ENCODE assay signal across 18 cellular contexts in genomic region chr16:70551788-70552187, GRCh38. TPM values are rescaled to one million over a fixed set of nuclear protein-coding genes. Genes with fewer than 3 reads are reported as not detected.
DNase-seq lines count a peak whose midpoint lies in the region; ATAC-seq and TF ChIP-seq lines count a peak whose summit lies in the region.
"Had no signal": no experiment of that assay in that cellular context is flagged by ENCODE, and none has a peak within 500 bp of the region (broad histone marks: within the 10 kb centered on the region; RNA-seq: fewer than 3 reads in every experiment).

No MANE protein-coding gene starts in this region.

- intact Hi-C loops in activated CD4-positive, alpha-beta T cell treated with anti-CD3 and anti-CD28 coated beads for 36 hours (cut with DNase I, micrococcal nuclease), result loop anchor here in 1 of 2 experiments (2.0 kb wide), 1 partner anchor 15 kb away; no protein-coding TSS in a partner anchor

- H3K9me3 Mint-ChIP-seq in activated CD4-positive, alpha-beta T cell treated with anti-CD3 and anti-CD28 coated beads for 36 hours (ENCODE audit: low read depth), result no peaks in the 10 kb centered on the region
- no peaks in the 10 kb centered on the region for H3K9me3 Mint-ChIP-seq in GM23338
- no peaks in the 10 kb centered on the region for H3K9me3 Mint-ChIP-seq in activated naive CD8-positive, alpha-beta T cell treated with anti-CD3 and anti-CD28 coated beads for 36 hours
- H3K9me3 Mint-ChIP-seq in naive thymus-derived CD8-positive, alpha-beta T cell, result no peaks in the 10 kb centered on the region

- H3K4me1 ChIP-seq in GM23338 (ENCODE audit: insufficient read depth), result no peaks in the 10 kb centered on the region; the same call in 1 of the 2 replicates
- H3K4me1 ChIP-seq: Caco-2 had no signal

- peaks cover 93% of the 10 kb centered on the region for H3K36me3 ChIP-seq in GM23338 (ENCODE audit: insufficient read depth)
- H3K36me3 ChIP-seq in brain microvascular endothelial cell (replicated peaks), result peaks cover 76% of the 10 kb centered on the region

- H3K27me3 ChIP-seq in GM23338 (ENCODE audit: insufficient read depth) (no peaks in the 10 kb centered on the region), brain microvascular endothelial cell (replicated peaks) (no peaks in the 10 kb centered on the region)

- H3K4me2 ChIP-seq in GM23338, result no peak overlapping the region

- peaks cover 66% of the 10 kb centered on the region for H4K20me1 ChIP-seq in GM23338 (replicated peaks; ENCODE audit: insufficient read depth)

- peaks cover 76% of the 10 kb centered on the region for H3K36me3 Mint-ChIP-seq in activated CD4-positive, alpha-beta T cell treated with anti-CD3 and anti-CD28 coated beads for 36 hours (ENCODE audit: low read depth)
- H3K36me3 Mint-ChIP-seq in GM23338 (ENCODE audit: low read depth), result peaks cover 96% of the 10 kb centered on the region
- peaks cover 41% of the 10 kb centered on the region for H3K36me3 Mint-ChIP-seq in activated naive CD8-positive, alpha-beta T cell treated with anti-CD3 and anti-CD28 coated beads for 36 hours
- peaks cover 15 to 93% (median 33%) of the 10 kb centered on the region in 3 donors for H3K36me3 Mint-ChIP-seq in naive thymus-derived CD8-positive, alpha-beta T cell

- peaks cover 79% of the 10 kb centered on the region for H3K79me2 ChIP-seq in GM23338 (replicated peaks; ENCODE audit: insufficient read depth)

- no peak overlapping the region for H3K4me3 Mint-ChIP-seq in activated CD4-positive, alpha-beta T cell treated with anti-CD3 and anti-CD28 coated beads for 36 hours
- H3K4me3 Mint-ChIP-seq in GM23338, result no peak overlapping the region
- H3K4me3 Mint-ChIP-seq in activated naive CD8-positive, alpha-beta T cell treated with anti-CD3 and anti-CD28 coated beads for 36 hours, result no peak overlapping the region
- no peak overlapping the region for H3K4me3 Mint-ChIP-seq in naive thymus-derived CD8-positive, alpha-beta T cell

- POLR2A ChIA-PET in activated CD4-positive, alpha-beta T cell treated with anti-CD3 and anti-CD28 coated beads for 36 hours (lab: Charles Lee), result no interaction called here
- POLR2A ChIA-PET in naive thymus-derived CD8-positive, alpha-beta T cell (lab: Charles Lee), result no interaction called here

- H3K9me2 ChIP-seq in GM23338 (ENCODE audit: insufficient read depth), result no peaks in the 10 kb centered on the region

- in situ Hi-C loops in brain microvascular endothelial cell (cut with HindIII; ENCODE audit: low pct_ligation_motif_present, low sequenced_read_pairs), result no loop called here

- CTCF ChIA-PET in activated CD4-positive, alpha-beta T cell treated with anti-CD3 and anti-CD28 coated beads for 36 hours (lab: Charles Lee), result interaction anchor here (0.6 to 1.9 kb wide), 5 partner anchors 12 to 400 kb away, joined by 3 to 6 read pairs (median 4); no protein-coding TSS in a partner anchor

- TF ChIP-seq CTCF in GM23338 (conservative IDR thresholded peaks at IDR 0.05; ENCODE audit: low read depth in 2 of 2) (no peak), brain microvascular endothelial cell (IDR thresholded peaks at IDR 0.05; ENCODE audit: low read depth, low read length, missing control alignments) (no peak)

- H3K27me3 Mint-ChIP-seq in activated CD4-positive, alpha-beta T cell treated with anti-CD3 and anti-CD28 coated beads for 36 hours, result no peaks in the 10 kb centered on the region
- H3K27me3 Mint-ChIP-seq in GM23338 (ENCODE audit: insufficient read depth, low read depth, poor library complexity), result peaks cover under 1% of the 10 kb centered on the region
- H3K27me3 Mint-ChIP-seq in activated naive CD8-positive, alpha-beta T cell treated with anti-CD3 and anti-CD28 coated beads for 36 hours, result no peaks in the 10 kb centered on the region
- no peaks in the 10 kb centered on the region for H3K27me3 Mint-ChIP-seq in naive thymus-derived CD8-positive, alpha-beta T cell

- peak overlapping the region; percentile 76; the same call in 1 of the 2 replicates for H3K27ac ChIP-seq in GM23338 (ENCODE audit: low read depth)
- H3K27ac ChIP-seq in brain microvascular endothelial cell, result no peak overlapping the region

- no peak for ATAC-seq in activated CD4-positive, alpha-beta T cell treated with anti-CD3 and anti-CD28 coated beads for 36 hours
- ATAC-seq in GM23338 (no peak), SK-N-SH treated with all-trans-retinoic acid at 6 μM for 48 hours (no peak)
- ATAC-seq in naive thymus-derived CD8-positive, alpha-beta T cell, result no peak
- ATAC-seq: Panc1 had no signal

- H3F3A ChIP-seq in GM23338 (replicated peaks; ENCODE audit: low read depth), result peaks cover 45% of the 10 kb centered on the region

- no peak for DNase-seq in activated CD4-positive, alpha-beta T cell treated with anti-CD3 and anti-CD28 coated beads for 36 hours
- no peak for DNase-seq in activated CD4-positive, alpha-beta T cell treated with anti-CD3 and anti-CD28 coated beads, Interleukin-2, amount 50 U/mL, for 4 hours
- DNase-seq in GM23338 (ENCODE audit: low spot score) (no peak), T-helper 2 cell (no peak), brain microvascular endothelial cell (no peak)
- DNase-seq in activated naive CD8-positive, alpha-beta T cell treated with anti-CD3 and anti-CD28 coated beads for 36 hours, result no peak
- no peak for DNase-seq in naive thymus-derived CD8-positive, alpha-beta T cell
- DNase-seq: 8988T, C1 segment of cervical spinal cord, Caco-2, NCI-H1105, NCI-H1694 treated with DMSO at 0.1 percent for 48 hours, NCI-H446 treated with DMSO at 0.1 percent for 48 hours, NCI-H748 treated with DMSO at 0.1 percent for 48 hours, Right ventricle myocardium superior had no signal

- H3K4me3 ChIP-seq in GM23338 (no peak overlapping the region), brain microvascular endothelial cell (ENCODE audit: low read depth, low read length) (no peak overlapping the region)
- H3K4me3 ChIP-seq: HAP-1 had no signal

- H3K4me1 Mint-ChIP-seq in activated CD4-positive, alpha-beta T cell treated with anti-CD3 and anti-CD28 coated beads for 36 hours, result peaks cover 14% of the 10 kb centered on the region
- H3K4me1 Mint-ChIP-seq in GM23338, result peaks cover 9% of the 10 kb centered on the region; the same call in 2 of the 3 replicates
- peaks cover 31% of the 10 kb centered on the region for H3K4me1 Mint-ChIP-seq in activated naive CD8-positive, alpha-beta T cell treated with anti-CD3 and anti-CD28 coated beads for 36 hours
- H3K4me1 Mint-ChIP-seq in naive thymus-derived CD8-positive, alpha-beta T cell, result peaks cover 0 to 26% (median 14%) of the 10 kb centered on the region in 4 donors

- peak overlapping the region; percentile 19 for H3K27ac Mint-ChIP-seq in activated CD4-positive, alpha-beta T cell treated with anti-CD3 and anti-CD28 coated beads for 36 hours
- H3K27ac Mint-ChIP-seq in GM23338, result no peak overlapping the region
- H3K27ac Mint-ChIP-seq in activated naive CD8-positive, alpha-beta T cell treated with anti-CD3 and anti-CD28 coated beads for 36 hours, result peak overlapping the region; percentile 6
- peak overlapping the region in 6 of 10 donors; percentile 26 to 71 (median 42) for H3K27ac Mint-ChIP-seq in naive thymus-derived CD8-positive, alpha-beta T cell

- H2AFZ ChIP-seq in GM23338, result no peak overlapping the region

TF ChIP-seq in GM23338, 12 proteins besides CTCF, POLR2A, EP300 and RAD21 (continues in another document):
- no peak for TF ChIP-seq CREB1 (CRISPR knock-in tag; IDR thresholded peaks at IDR 0.05; ENCODE audit: low read depth)

TF ChIP-seq in SK-N-SH treated with all-trans-retinoic acid at 6 μM for 48 hours, 23 proteins besides CTCF, POLR2A, EP300 and RAD21:
- TF ChIP-seq TOX (CRISPR knock-in tag; IDR thresholded peaks at IDR 0.05; ENCODE audit: borderline replicate concordance) (no peak), OSR1 (CRISPR knock-in tag; IDR thresholded peaks at IDR 0.05) (no peak), ZNF565 (CRISPR knock-in tag; conservative IDR thresholded peaks at IDR 0.05; ENCODE audit: low read depth) (no peak), ZNF8 (CRISPR knock-in tag; IDR thresholded peaks at IDR 0.05) (no peak), RARB (CRISPR knock-in tag; IDR thresholded peaks at IDR 0.05) (no peak), ZC3H10 (CRISPR knock-in tag; IDR thresholded peaks at IDR 0.05) (no peak)

RNA-seq across cellular contexts. Expression of gene SF3B3, which starts 28.2 kb away (rescaled TPM):
- 100 to 1,000 TPM; 533 to 545 TPM for total RNA-seq in activated CD4-positive, alpha-beta T cell treated with anti-CD3 and anti-CD28 coated beads for 36 hours
- total RNA-seq in GM23338 (2014; rRNA removed; shearing (Covaris generic)), result 289 and 316 TPM in 2 replicates
- 202 and 203 TPM in 2 replicates for polyA plus RNA-seq in GM23338 (2016; fragmentation: Nextera tagmentation; extraction: Ambion mirVana)
- total RNA-seq in activated naive CD8-positive, alpha-beta T cell treated with anti-CD3 and anti-CD28 coated beads for 36 hours, result 100 to 1,000 TPM; 545 to 550 TPM
- total RNA-seq in naive thymus-derived CD8-positive, alpha-beta T cell, result 100 to 1,000 TPM; 270 to 277 TPM
- polyA plus RNA-seq in naive thymus-derived CD8-positive, alpha-beta T cell, result 100 to 1,000 TPM in 2 of 3 donors, 10 to 100 TPM in 1; 85.9 to 120 (median 104) TPM

RNA-seq across cellular contexts. Expression of gene COG4, which starts 28.4 kb away (rescaled TPM):
- total RNA-seq in activated CD4-positive, alpha-beta T cell treated with anti-CD3 and anti-CD28 coated beads for 36 hours, result 10 to 100 TPM; 33.5 to 37.6 TPM
- 38.1 and 46.9 TPM in 2 replicates for total RNA-seq in GM23338 (2014; rRNA removed; shearing (Covaris generic))
- polyA plus RNA-seq in GM23338 (2016; fragmentation: Nextera tagmentation; extraction: Ambion mirVana), result 23.9 and 28.8 TPM in 2 replicates
- 10 to 100 TPM; 45.5 TPM for total RNA-seq in activated naive CD8-positive, alpha-beta T cell treated with anti-CD3 and anti-CD28 coated beads for 36 hours
- total RNA-seq in naive thymus-derived CD8-positive, alpha-beta T cell, result 10 to 100 TPM; 57.4 to 57.6 TPM
- polyA plus RNA-seq in naive thymus-derived CD8-positive, alpha-beta T cell, result 10 to 100 TPM; 52.4 to 58.6 (median 52.8) TPM
